ENCODE assay signal across 24 cellular contexts in the genomic region with DNA sequence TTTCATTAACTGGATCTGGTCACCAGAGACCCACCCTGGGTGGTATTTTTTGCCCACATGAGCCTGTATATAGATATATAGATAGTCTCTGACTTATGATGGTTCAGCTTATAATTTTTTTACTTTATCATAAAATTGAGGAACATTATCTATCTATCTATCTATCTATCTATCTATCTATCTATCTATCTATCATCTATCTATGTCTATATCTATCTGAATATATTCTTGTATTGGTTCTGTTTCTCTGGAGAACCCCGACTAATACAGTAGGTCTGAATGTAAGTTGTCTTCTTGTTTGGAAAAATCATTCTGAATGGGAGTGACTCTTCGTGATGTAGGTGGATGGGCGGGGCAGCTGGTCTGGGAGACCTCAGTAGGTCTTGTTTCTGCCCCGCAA. TPM values are rescaled to one million over a fixed set of nuclear protein-coding genes. Genes with fewer than 3 reads are reported as not detected.
A peak's percentile ranks its signal among the peaks of the same experiment; 100 is the strongest.
DNase-seq lines count a peak whose midpoint lies in the region; ATAC-seq, FAIRE-seq and TF ChIP-seq lines count a peak whose summit lies in the region.
"Had no signal": no experiment of that assay in that cellular context is flagged by ENCODE, and none has a peak within 500 bp of the region (broad histone marks: within the 10 kb centered on the region; RNA-seq: fewer than 3 reads in every experiment).

No MANE protein-coding gene starts in this region.

- H3K36me3 Mint-ChIP-seq in neural progenitor cell: no peaks in the 10 kb centered on the region
- no peaks in the 10 kb centered on the region for H3K36me3 Mint-ChIP-seq in Caco-2 (ENCODE audit: insufficient read depth, unreplicated experiment)

- BruUV-seq in GM12878 (replicated peaks; lab: Mats Ljungman, UMichigan) (no TSS peak), Caco-2 (replicated peaks; lab: Mats Ljungman, UMichigan) (no TSS peak)

- RAD21 ChIA-PET in GM12878 (lab: Charles Lee; ENCODE audit: unreplicated experiment): interaction anchor here (0.9 to 8.0 kb wide), 7 partner anchors 14 to 89 kb away, joined by 3 to 195 read pairs (median 27); a partner anchor contains a TSS

- CTCF ChIA-PET in GM12878 (lab: Yijun Ruan, JAX) (interaction anchor here (0.6 to 8.6 kb wide), 13 partner anchors 10 to 117 kb away, joined by 3 to 146 read pairs (median 9); a partner anchor contains a TSS), Caco-2 (lab: Charles Lee) (no interaction called here)

- H3K4me3 Mint-ChIP-seq in neural progenitor cell (peak overlapping the region; percentile 8), Caco-2 (ENCODE audit: unreplicated experiment) (no peak overlapping the region)
- H3K4me3 Mint-ChIP-seq: T-helper 17 cell had no signal

- H2AFZ ChIP-seq in Karpas-422 (ENCODE audit: low read length) (no peak overlapping the region), GM12878 (ENCODE audit: control insufficient read depth, low read depth, low read length) (no peak overlapping the region), neural progenitor cell (replicated peaks) (no peak overlapping the region)

- H3K4me1 ChIP-seq in BLaER1 treated with 17β-estradiol and CSF1 and Interleukin-3, amounts not matched to agents 10 nM and 100 nM: peaks cover 85 to 100% (median 98%) of the 10 kb centered on the region in 10 experiments
- H3K4me1 ChIP-seq in Karpas-422 (ENCODE audit: low read length) (peaks cover 76% of the 10 kb centered on the region), GM12878 (ENCODE audit: control insufficient read depth, insufficient read depth, low read length) (peaks cover 74% of the 10 kb centered on the region), neural progenitor cell (peaks cover 50% of the 10 kb centered on the region), Caco-2 (no peaks in the 10 kb centered on the region)

- peak overlapping the region in 10 of 11 experiments; percentile 79 to 91 (median 88); a peak in 20 of 22 replicates for H3K27ac ChIP-seq in BLaER1 treated with 17β-estradiol and CSF1 and Interleukin-3, amounts not matched to agents 10 nM and 100 nM
- H3K27ac ChIP-seq in Karpas-422 (ENCODE audit: low read length) (peak overlapping the region; percentile 44; the same call in 1 of the 2 replicates), GM12878 (ENCODE audit: control insufficient read depth, insufficient read depth) (peak overlapping the region; percentile 77), neural progenitor cell (no peak overlapping the region)
- H3K27ac ChIP-seq: Peyer's patch had no signal

- ATAC-seq in GM12878: no peak
- ATAC-seq in GM21529 (IDR thresholded peaks at IDR 0.05; ENCODE audit: unreplicated experiment): no peak
- no peak for ATAC-seq in HG02678 (IDR thresholded peaks at IDR 0.05; ENCODE audit: unreplicated experiment)
- ATAC-seq: A549, HepG2, T-helper 17 cell had no signal

- no peak for TF ChIP-seq CTCF in GM12878 (IDR thresholded peaks at IDR 0.05 in 2 of 3, conservative IDR thresholded peaks at IDR 0.05 in 1 of 3; ENCODE audit: control insufficient read depth in 2 of 3, extremely low read depth in 1 of 3, insufficient read depth in 1 of 3, low read depth in 3 of 3, low read length in 3 of 3)
- no peak for TF ChIP-seq CTCF in neural progenitor cell (IDR thresholded peaks at IDR 0.05)
- no peak for TF ChIP-seq CTCF in Caco-2 (IDR thresholded peaks at IDR 0.05; ENCODE audit: insufficient read depth in 1 of 2, low read depth in 1 of 2, low read length in 1 of 2, severe bottlenecking in 1 of 2, unreplicated experiment in 1 of 2)

- DNase-seq in Karpas-422 (no peak), GM12878 (ENCODE audit: low read depth, low spot score) (no peak), neural progenitor cell (ENCODE audit: low spot score) (no peak), Caco-2 (no peak)
- DNase-seq: AML-193, DMS153, DND-41, GOT3, KBM-7, MM.1S, NCI-H2029, NCI-H446 treated with DMSO at 0.1 percent for 48 hours, OCI-M1, Peyer's patch, SIG-M5, SK-N-SH, T-helper 17 cell had no signal

- H3K9me3 ChIP-seq in BLaER1 treated with 17β-estradiol and CSF1 and Interleukin-3, amounts not matched to agents 10 nM and 100 nM (replicated peaks in 1 of 11): no peaks in the 10 kb centered on the region
- H3K9me3 ChIP-seq in Karpas-422 (ENCODE audit: low read length) (no peaks in the 10 kb centered on the region), GM12878 (replicated peaks; ENCODE audit: control insufficient read depth, insufficient read depth, low read length) (no peaks in the 10 kb centered on the region), neural progenitor cell (ENCODE audit: low read depth) (no peaks in the 10 kb centered on the region), Caco-2 (no peaks in the 10 kb centered on the region)
- H3K9me3 ChIP-seq: A549, HAP-1, Peyer's patch, SK-N-SH had no signal

- no peak for TF ChIP-seq EP300 in GM12878 (IDR thresholded peaks at IDR 0.05; ENCODE audit: borderline replicate concordance in 1 of 2, control insufficient read depth in 1 of 2, low read depth in 2 of 2, low read length in 2 of 2)

- 99% methylated on average over 4 of the region's 4 CpGs for WGBS in GM12878 (ENCODE audit: insufficient coverage, insufficient replicate concordance, low lambda C conversion rate, missing lambda C conversion rate)

- H3K9me2 ChIP-seq in Karpas-422 (replicated peaks; ENCODE audit: insufficient read depth, low read length): no peaks in the 10 kb centered on the region
- H3K9me2 ChIP-seq: SK-N-SH had no signal

- peak overlapping the region; percentile 85 to 96 (median 91) for H3K4me2 ChIP-seq in BLaER1 treated with 17β-estradiol and CSF1 and Interleukin-3, amounts not matched to agents 10 nM and 100 nM
- H3K4me2 ChIP-seq in Karpas-422 (ENCODE audit: low read depth, low read length, poor library complexity, severe bottlenecking) (peak overlapping the region; percentile 74), GM12878 (ENCODE audit: control insufficient read depth, insufficient read depth) (peak overlapping the region; percentile 95), neural progenitor cell (no peak overlapping the region)
- H3K4me2 ChIP-seq: A549, SK-N-SH had no signal

- peaks cover 32% of the 10 kb centered on the region for H3F3A ChIP-seq in neural progenitor cell (ENCODE audit: low read depth)

- no peaks in the 10 kb centered on the region for H3K27me3 ChIP-seq in BLaER1 treated with 17β-estradiol and CSF1 and Interleukin-3, amounts not matched to agents 10 nM and 100 nM
- H3K27me3 ChIP-seq in Karpas-422 (ENCODE audit: low read length) (peaks cover 2% of the 10 kb centered on the region; the same call in 1 of the 2 replicates), GM12878 (replicated peaks in 1 of 2; ENCODE audit: control insufficient read depth in 2 of 2, insufficient read depth in 2 of 2, low read length in 1 of 2) (no peaks in the 10 kb centered on the region), neural progenitor cell (peaks cover 10% of the 10 kb centered on the region), Caco-2 (replicated peaks; ENCODE audit: control insufficient read depth, insufficient read depth, low read length) (no peaks in the 10 kb centered on the region)
- H3K27me3 ChIP-seq: Peyer's patch had no signal

- H4K20me1 ChIP-seq in BLaER1 treated with 17β-estradiol and CSF1 and Interleukin-3, amounts not matched to agents 10 nM and 100 nM: no peaks in the 10 kb centered on the region
- H4K20me1 ChIP-seq in Karpas-422 (ENCODE audit: insufficient read depth, low read depth, low read length) (peaks cover 6% of the 10 kb centered on the region; the same call in 1 of the 2 replicates), GM12878 (ENCODE audit: control insufficient read depth, insufficient read depth) (no peaks in the 10 kb centered on the region), neural progenitor cell (ENCODE audit: low read depth) (no peaks in the 10 kb centered on the region)

- no peak for FAIRE-seq in GM12878 (lab: Jason Lieb, UNC)
- FAIRE-seq: A549, HepG2 had no signal

- H3K79me2 ChIP-seq in Karpas-422 (ENCODE audit: low read length) (no peaks in the 10 kb centered on the region), GM12878 (ENCODE audit: control insufficient read depth, insufficient read depth, low read length) (peaks cover 1% of the 10 kb centered on the region; the same call in 1 of the 2 replicates), neural progenitor cell (ENCODE audit: low read depth) (no peaks in the 10 kb centered on the region)

- peak overlapping the region in 6 of 11 experiments; percentile 30 to 79 (median 57); a peak in 3 of 22 replicates for H3K9ac ChIP-seq in BLaER1 treated with 17β-estradiol and CSF1 and Interleukin-3, amounts not matched to agents 10 nM and 100 nM
- H3K9ac ChIP-seq in Karpas-422 (ENCODE audit: low read length): no peak overlapping the region
- peak overlapping the region; percentile 53 for H3K9ac ChIP-seq in GM12878 (ENCODE audit: control insufficient read depth, insufficient read depth, low read length)
- no peak overlapping the region for H3K9ac ChIP-seq in neural progenitor cell
- H3K9ac ChIP-seq: SK-N-SH had no signal

- H3K27ac Mint-ChIP-seq in neural progenitor cell (no peak overlapping the region), Caco-2 (ENCODE audit: unreplicated experiment) (no peak overlapping the region)
- H3K27ac Mint-ChIP-seq: T-helper 17 cell had no signal

- no peak overlapping the region for H3K4me3 ChIP-seq in BLaER1 treated with 17β-estradiol and CSF1 and Interleukin-3, amounts not matched to agents 10 nM and 100 nM
- H3K4me3 ChIP-seq in Karpas-422 (ENCODE audit: low read length) (peak overlapping the region; percentile 53), GM12878 (peak overlapping the region; percentile 56; the same call in 1 of the 2 replicates), neural progenitor cell (no peak overlapping the region), Caco-2 (ENCODE audit: low read depth, low read length) (no peak overlapping the region)
- H3K4me3 ChIP-seq: A549, HAP-1, Peyer's patch had no signal

- TF ChIP-seq POLR2A in GM12878 (IDR thresholded peaks at IDR 0.05; ENCODE audit: low read depth, low read length): no peak

- no peaks in the 10 kb centered on the region for H3K9me3 Mint-ChIP-seq in neural progenitor cell
- H3K9me3 Mint-ChIP-seq in Caco-2 (ENCODE audit: unreplicated experiment): no peaks in the 10 kb centered on the region

- no peak for TF ChIP-seq RAD21 in GM12878 (IDR thresholded peaks at IDR 0.05; ENCODE audit: insufficient read depth, low read depth, low read length)

- POLR2A ChIA-PET in GM12878 (lab: Charles Lee): interaction anchor here (1.0 to 10.4 kb wide), 5 partner anchors 11 to 90 kb away, joined by 3 to 243 read pairs (median 7); a partner anchor contains a TSS
- POLR2A ChIA-PET in Caco-2 (lab: Charles Lee): no interaction called here

- SMC1A ChIA-PET in GM12878 (lab: Charles Lee; ENCODE audit: uncharacterized antibody, unreplicated experiment): interaction anchor here (2.3 to 17.5 kb wide), 5 partner anchors 13 to 90 kb away, joined by 9 to 240 read pairs (median 46); a partner anchor contains a TSS

- H3K27me3 Mint-ChIP-seq in neural progenitor cell (ENCODE audit: insufficient read depth, low read depth) (no peaks in the 10 kb centered on the region), Caco-2 (ENCODE audit: insufficient read depth, unreplicated experiment) (peaks cover 3% of the 10 kb centered on the region)

- in situ Hi-C loops in GM12878 (cut with MboI): no loop called here

- H3K4me1 Mint-ChIP-seq in neural progenitor cell (peaks cover 39% of the 10 kb centered on the region), Caco-2 (ENCODE audit: low read depth, unreplicated experiment) (no peaks in the 10 kb centered on the region)

- no peaks in the 10 kb centered on the region for H3K36me3 ChIP-seq in BLaER1 treated with 17β-estradiol and CSF1 and Interleukin-3, amounts not matched to agents 10 nM and 100 nM
- H3K36me3 ChIP-seq in Karpas-422 (ENCODE audit: insufficient read depth, low read length) (no peaks in the 10 kb centered on the region), GM12878 (ENCODE audit: control insufficient read depth in 2 of 2, insufficient read depth in 2 of 2, low read length in 1 of 2) (no peaks in the 10 kb centered on the region), neural progenitor cell (no peaks in the 10 kb centered on the region), Caco-2 (ENCODE audit: control insufficient read depth, insufficient read depth, low read length) (no peaks in the 10 kb centered on the region)
- H3K36me3 ChIP-seq: HAP-1, Peyer's patch had no signal

- intact Hi-C loops in GM12878 (cut with micrococcal nuclease; ENCODE audit: unreplicated experiment): no loop called here
- intact Hi-C loops in Caco-2 (cut with micrococcal nuclease; ENCODE audit: unreplicated experiment): no loop called here

RNA-seq across cellular contexts. Expression of a gene that starts 13.3 kb away (rescaled TPM):
- total RNA-seq in Karpas-422 (2014; rRNA removed; shearing (Covaris generic); ENCODE audit: low replicate concordance): 4.5 and 6.8 TPM in 2 replicates
- 98.4 and 111 TPM in 2 replicates for total RNA-seq in GM12878 (2013; cell fraction: nucleolus; rRNA removed)
- total RNA-seq in GM12878 (2014; rRNA removed) (186 and 198 TPM in 2 replicates), GM12878 (2014; rRNA removed; fragmentation: Illumina TruSeq; extraction: Trizol) (139 and 144 TPM in 2 replicates), GM12878 (2021) (315 and 321 TPM in 2 replicates), neural progenitor cell (ENCODE audit: low replicate concordance) (7.0 and 14.1 TPM in 2 replicates), Caco-2 (2022) (3.0 and 3.4 TPM in 2 replicates)
- polyA plus RNA-seq in GM12878 (2011; ENCODE audit: low read depth): 50.2 TPM
- polyA plus RNA-seq in GM12878 (2011; rRNA removed) (103 and 200 TPM in 2 replicates), GM12878 (2014; fragmentation: Illumina TruSeq; extraction: Trizol) (154 and 232 TPM in 2 replicates), GM12878 (2014; fragmentation: Nextera tagmentation; extraction: Ambion mirVana) (10 to 100 TPM; 25.2 to 48.4 TPM), GM12878 (2014; rRNA removed) (330 and 358 TPM in 2 replicates), GM12878 (2016; fragmentation: Nextera tagmentation; extraction: Ambion mirVana) (100 to 1,000 TPM; 604 to 637 TPM)
- polyA plus RNA-seq in GM12878 (2011; cell fraction: cytosol; rRNA removed): 275 and 303 TPM in 2 replicates
- polyA plus RNA-seq in GM12878 (2011; cell fraction: nucleus; rRNA removed): 252 and 284 TPM in 2 replicates
- polyA plus RNA-seq in GM12878 (2012): 129 and 156 TPM in 2 replicates
- 81.2 and 140 TPM in 2 replicates for polyA minus RNA-seq in GM12878 (2011; rRNA and poly(A)+ RNA removed)
- polyA minus RNA-seq in GM12878 (2011; cell fraction: cytosol; rRNA and poly(A)+ RNA removed): 55.9 and 57.9 TPM in 2 replicates
- 58.8 and 96.6 TPM in 2 replicates for polyA minus RNA-seq in GM12878 (2011; cell fraction: nucleus; rRNA and poly(A)+ RNA removed)

RNA-seq across cellular contexts. Expression of a gene that starts 32.4 kb away (rescaled TPM):
- not detected in 2 replicates for total RNA-seq in Karpas-422 (2014; rRNA removed; shearing (Covaris generic); ENCODE audit: low replicate concordance)
- total RNA-seq in GM12878 (2013; cell fraction: nucleolus; rRNA removed): 0.23 TPM in 1 of 2 replicates, not detected in the other
- total RNA-seq in GM12878 (2014; rRNA removed) (0.06 TPM in 1 of 2 replicates, not detected in the other), GM12878 (2014; rRNA removed; fragmentation: Illumina TruSeq; extraction: Trizol) (not detected in 2 replicates), GM12878 (2021) (0.05 TPM in 1 of 2 replicates, not detected in the other), neural progenitor cell (ENCODE audit: low replicate concordance) (0.03 TPM in 1 of 2 replicates, not detected in the other), Caco-2 (2022) (not detected in 2 replicates)
- polyA plus RNA-seq in GM12878 (2011; ENCODE audit: low read depth): not detected
- polyA plus RNA-seq in GM12878 (2011; rRNA removed) (0.05 TPM in 1 of 2 replicates, not detected in the other), GM12878 (2014; fragmentation: Illumina TruSeq; extraction: Trizol) (0.01 TPM in 1 of 2 replicates, not detected in the other), GM12878 (2014; fragmentation: Nextera tagmentation; extraction: Ambion mirVana) (under 1 TPM in 1 of 2 experiments, not detected in 1; 0.02 TPM), GM12878 (2014; rRNA removed) (0.01 and 0.05 TPM in 2 replicates), GM12878 (2016; fragmentation: Nextera tagmentation; extraction: Ambion mirVana) (under 1 TPM; 0.05 to 0.08 TPM)
- 0.05 and 0.06 TPM in 2 replicates for polyA plus RNA-seq in GM12878 (2011; cell fraction: cytosol; rRNA removed)
- 0.24 and 0.26 TPM in 2 replicates for polyA plus RNA-seq in GM12878 (2011; cell fraction: nucleus; rRNA removed)
- 0.03 and 0.05 TPM in 2 replicates for polyA plus RNA-seq in GM12878 (2012)
- 0.05 TPM in 1 of 2 replicates, not detected in the other for polyA minus RNA-seq in GM12878 (2011; rRNA and poly(A)+ RNA removed)
- polyA minus RNA-seq in GM12878 (2011; cell fraction: cytosol; rRNA and poly(A)+ RNA removed): not detected in 2 replicates
- not detected in 2 replicates for polyA minus RNA-seq in GM12878 (2011; cell fraction: nucleus; rRNA and poly(A)+ RNA removed)
- total RNA-seq: HepG2, HT1080 had no signal
- polyA plus RNA-seq: HepG2 had no signal

Comparison
In these comparisons a context has a peak if more than half of its experiments do, and no peak if none do; other contexts are left out.
1. H3K4me3 ChIP-seq: peak in Karpas-422 (single experiment) and GM12878 (single experiment); none in BLaER1 treated with 17β-estradiol and CSF1 and Interleukin-3, amounts not matched to agents 10 nM and 100 nM (0 of 10), neural progenitor cell (single experiment) and Caco-2 (single experiment).
2. H3K9ac ChIP-seq: peak in BLaER1 treated with 17β-estradiol and CSF1 and Interleukin-3, amounts not matched to agents 10 nM and 100 nM (6 of 11) and GM12878 (single experiment); none in Karpas-422 (single experiment) and neural progenitor cell (single experiment).